In genomic region chr1:42008264-42008663, GRCh38 we compare ENCODE assay signal across 20 cellular contexts.
"Had no signal": no experiment of that assay in that cellular context is flagged by ENCODE, and none has a peak within 500 bp of the region (broad histone marks: within the 10 kb centered on the region; RNA-seq: fewer than 3 reads in every experiment).

No MANE protein-coding gene starts in this region.

- H3K9me3 ChIP-seq: heart left ventricle, neutrophil, tibial nerve, upper lobe of right lung, vagina had no signal

- H3K27ac ChIP-seq: coronary artery, heart left ventricle, neutrophil, upper lobe of right lung, vagina had no signal

- H3K27me3 ChIP-seq: dorsolateral prefrontal cortex, heart left ventricle, neutrophil, tibial nerve, upper lobe of right lung, vagina had no signal

- H3K4me2 ChIP-seq: smooth muscle cell had no signal

- H3K4me3 ChIP-seq: coronary artery, dorsolateral prefrontal cortex, heart left ventricle, smooth muscle cell, tibial nerve, upper lobe of right lung, vagina had no signal

- H3K4me1 ChIP-seq: vagina had no signal

- DNase-seq: dorsolateral prefrontal cortex; effector CD8-positive, alpha-beta T cell; heart left ventricle; hippocampal formation; left colon; left ventricle myocardium superior; mesendoderm; naive thymus-derived CD8-positive, alpha-beta T cell; right cardiac atrium; stimulated activated CD4-positive, alpha-beta T cell treated with anti-CD3 and anti-CD28 coated beads, Interleukin-4, amount 100 ng/mL, for 1 hour; stimulated activated CD8-positive, alpha-beta memory T cell treated with anti-CD3 and anti-CD28 coated beads, Interleukin-4, amount 100 ng/mL, for 48 hours; stimulated activated naive CD8-positive, alpha-beta T cell treated with anti-CD3 and anti-CD28 coated beads, Interleukin-15, Interleukin-2, amounts not matched to agents 100 U/mL and 50 U/mL, for 24 hours; upper lobe of right lung had no signal

- ATAC-seq: heart left ventricle; left colon; left ventricle myocardium superior; naive thymus-derived CD8-positive, alpha-beta T cell; right cardiac atrium; stimulated activated effector memory CD8-positive, alpha-beta T cell treated with anti-CD3 and anti-CD28 coated beads, Interleukin-12 subunit alpha, Interleukin-12 subunit beta, amount 100 ng/mL, for 72 hours; stimulated activated naive CD8-positive, alpha-beta T cell treated with anti-CD3 and anti-CD28 coated beads, Interleukin-15, Interleukin-2, amounts not matched to agents 100 U/mL and 50 U/mL, for 24 hours; upper lobe of right lung had no signal

- H3K36me3 ChIP-seq: heart left ventricle, neutrophil, tibial nerve, upper lobe of right lung, vagina had no signal

- FAIRE-seq: frontal cortex had no signal
